In the genomic region with DNA sequence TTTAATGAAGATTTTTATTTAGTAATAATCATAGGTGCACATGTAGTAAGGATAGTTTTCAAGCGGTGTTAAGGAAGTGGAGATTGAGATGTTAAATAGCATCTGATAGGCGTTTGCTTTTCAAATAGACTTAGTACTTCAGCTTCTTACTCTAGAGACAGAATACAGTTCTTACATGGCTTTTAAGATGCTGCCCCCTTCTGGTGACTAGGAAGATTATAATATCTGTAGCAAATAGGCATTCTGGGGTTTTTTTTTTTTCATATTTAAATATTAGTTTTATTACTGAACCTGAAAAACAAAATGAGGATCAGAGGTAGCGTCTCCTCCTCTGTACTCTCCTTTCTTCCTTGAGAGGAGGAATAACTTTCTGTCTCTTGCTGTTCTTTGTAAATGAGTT, we compare ENCODE assay signal across 8 cellular contexts.
DNase-seq lines count a peak whose midpoint lies in the region; ATAC-seq, FAIRE-seq and TF ChIP-seq lines count a peak whose summit lies in the region.

No MANE protein-coding gene starts in this region.

- H3K9me3 ChIP-seq in colonic mucosa (no peaks in the 10 kb centered on the region), right lobe of liver (no peaks in the 10 kb centered on the region)

- H3K4me3 ChIP-seq in colonic mucosa (no peak overlapping the region), right lobe of liver (no peak overlapping the region)

- H3K4me1 ChIP-seq in colonic mucosa (no peaks in the 10 kb centered on the region), right lobe of liver (no peaks in the 10 kb centered on the region)

- no peak overlapping the region for H3K9ac ChIP-seq in colonic mucosa (ENCODE audit: low read depth in 2 of 2, low read length in 2 of 2)

- H3K27me3 ChIP-seq in colonic mucosa (no peaks in the 10 kb centered on the region), right lobe of liver (no peaks in the 10 kb centered on the region)

- H3K36me3 ChIP-seq in colonic mucosa = no peaks in the 10 kb centered on the region
- H3K36me3 ChIP-seq in right lobe of liver = no peaks in the 10 kb centered on the region

- WGBS in right lobe of liver (ENCODE audit: insufficient coverage, low coverage, low lambda C conversion rate, missing lambda C conversion rate) = 2% methylated on average over 3 of the region's 3 CpGs

- DNase-seq in D721Med (ENCODE audit: insufficient read length, low spot score) (no peak), KG1 (lab: John Stamatoyannopoulos, UW) (peak; percentile 52), NOMO-1 treated with DMSO at 0.1 percent for 48 hours (lab: John Stamatoyannopoulos, UW; ENCODE audit: unreplicated experiment) (peak; percentile 74), colonic mucosa (no peak), right lobe of liver (no peak), GOT3 (lab: John Stamatoyannopoulos, UW) (no peak)

- no peak for TF ChIP-seq POLR2A in right lobe of liver (IDR thresholded peaks at IDR 0.05)

- TF ChIP-seq CTCF in D721Med (IDR thresholded peaks at IDR 0.05; ENCODE audit: insufficient read depth, missing control alignments) (peak; percentile 79), colonic mucosa (IDR thresholded peaks at IDR 0.05) (peak; percentile 53), right lobe of liver (IDR thresholded peaks at IDR 0.05) (peak; percentile 53 to 83 (median 75))

- intact Hi-C loops in colonic mucosa (cut with DNase I) = loop anchor here (2.0 to 5.0 kb wide), 2 partner anchors 153 to 457 kb away; no protein-coding TSS in a partner anchor
- intact Hi-C loops in right lobe of liver (cut with DNase I) = loop anchor here (10.0 kb wide), 2 partner anchors 449 to 459 kb away; no protein-coding TSS in a partner anchor

- no peak for FAIRE-seq in D721Med (lab: Jason Lieb, UNC)

- no peak overlapping the region for H3K27ac ChIP-seq in colonic mucosa
- no peak overlapping the region for H3K27ac ChIP-seq in right lobe of liver

- ATAC-seq in right lobe of liver (peak; percentile 73 to 81 (median 76)), HG03342 (IDR thresholded peaks at IDR 0.05; ENCODE audit: unreplicated experiment) (no peak), HG03521 (IDR thresholded peaks at IDR 0.05; ENCODE audit: unreplicated experiment) (no peak)

Comparison
In these comparisons a context has a peak if more than half of its experiments do, and no peak if none do; other contexts are left out.
1. DNase-seq: peak in KG1 (single experiment) and NOMO-1 treated with DMSO at 0.1 percent for 48 hours (single experiment); none in D721Med (single experiment), colonic mucosa (single experiment), right lobe of liver (0 of 3) and GOT3 (single experiment).
2. ATAC-seq: peak in right lobe of liver (4 of 4); none in HG03342 (single experiment) and HG03521 (single experiment).
3. Peak in every context shown above with its lines, with median percentiles within 50 percentile points of each other: CTCF ChIP-seq.